20 cellular contexts compared by ENCODE assay signal in genomic region chr11:100624346-100624745, GRCh38.
A peak's percentile ranks its signal among the peaks of the same experiment; 100 is the strongest.
DNase-seq lines count a peak whose midpoint lies in the region; ATAC-seq and TF ChIP-seq lines count a peak whose summit lies in the region.
"Had no signal": no experiment of that assay in that cellular context is flagged by ENCODE, and none has a peak within 500 bp of the region (broad histone marks: within the 10 kb centered on the region; RNA-seq: fewer than 3 reads in every experiment).

No MANE protein-coding gene starts in this region.

- POLR2A ChIA-PET in Caco-2 (lab: Charles Lee): no interaction called here

- no peaks in the 10 kb centered on the region for H3K4me1 ChIP-seq in Caco-2
- H3K4me1 ChIP-seq: SJSA1 had no signal

- no peak overlapping the region for H3K27ac Mint-ChIP-seq in Caco-2 (ENCODE audit: unreplicated experiment)
- H3K27ac Mint-ChIP-seq: B cell had no signal

- DNase-seq in ELR (ENCODE audit: low read depth) (peak; percentile 22), SW480 (ENCODE audit: low spot score) (peak; percentile 31), epithelial cell of esophagus (ENCODE audit: low read depth) (peak; percentile 62), kidney tubule cell (ENCODE audit: low spot score) (peak; percentile 62), cerebellum (ENCODE audit: low spot score) (no peak), iPS-NIHi7 (ENCODE audit: extremely low spot score) (no peak), Caco-2 (no peak)
- DNase-seq: GOT3, KG1, NCI-H1417, NCI-H187, NCI-H345, NCI-H526, PC-9 had no signal

- peaks cover 14% of the 10 kb centered on the region for H3K9me3 ChIP-seq in Caco-2
- H3K9me3 ChIP-seq: SJSA1 had no signal

- H3K36me3 Mint-ChIP-seq in Caco-2 (ENCODE audit: insufficient read depth, unreplicated experiment): no peaks in the 10 kb centered on the region

- H3K9me3 Mint-ChIP-seq in Caco-2 (ENCODE audit: unreplicated experiment): peaks cover 25% of the 10 kb centered on the region

- no peaks in the 10 kb centered on the region for H3K4me1 Mint-ChIP-seq in Caco-2 (ENCODE audit: low read depth, unreplicated experiment)
- H3K4me1 Mint-ChIP-seq: B cell had no signal

- BruUV-seq in Caco-2 (replicated peaks; lab: Mats Ljungman, UMichigan): no TSS peak

- no peak for ATAC-seq in HG03039 (IDR thresholded peaks at IDR 0.05; ENCODE audit: unreplicated experiment)
- ATAC-seq: GM12878, HCT116, HepG2 had no signal

- H3K36me3 ChIP-seq in Caco-2 (ENCODE audit: control insufficient read depth, insufficient read depth, low read length): no peaks in the 10 kb centered on the region
- H3K36me3 ChIP-seq: SJSA1 had no signal

- intact Hi-C loops in Caco-2 (cut with micrococcal nuclease; ENCODE audit: unreplicated experiment): no loop called here

- TF ChIP-seq CTCF in epithelial cell of esophagus (IDR thresholded peaks at IDR 0.05; ENCODE audit: insufficient read depth, low read depth, low read length, missing control alignments): no peak
- TF ChIP-seq CTCF in Caco-2 (IDR thresholded peaks at IDR 0.05; ENCODE audit: insufficient read depth in 1 of 2, low read depth in 1 of 2, low read length in 1 of 2, severe bottlenecking in 1 of 2, unreplicated experiment in 1 of 2): no peak

- CTCF ChIA-PET in Caco-2 (lab: Charles Lee): no interaction called here

- H3K4me3 ChIP-seq in epithelial cell of esophagus (ENCODE audit: low read length) (no peak overlapping the region), Caco-2 (ENCODE audit: low read depth, low read length) (no peak overlapping the region)
- H3K4me3 ChIP-seq: GM12878, PC-9, SJSA1 had no signal

- no peak overlapping the region for H3K4me3 Mint-ChIP-seq in Caco-2 (ENCODE audit: unreplicated experiment)
- H3K4me3 Mint-ChIP-seq: B cell had no signal

- H3K27me3 ChIP-seq in Caco-2 (replicated peaks; ENCODE audit: control insufficient read depth, insufficient read depth, low read length): no peaks in the 10 kb centered on the region
- H3K27me3 ChIP-seq: SJSA1 had no signal

- H3K27me3 Mint-ChIP-seq in Caco-2 (ENCODE audit: insufficient read depth, unreplicated experiment): peaks cover 2% of the 10 kb centered on the region

Comparison
In these comparisons a context has a peak if more than half of its experiments do, and no peak if none do; other contexts are left out.
1. DNase-seq: peak in ELR (single experiment), SW480 (single experiment), epithelial cell of esophagus (single experiment) and kidney tubule cell (single experiment); none in cerebellum (single experiment), iPS-NIHi7 (single experiment) and Caco-2 (0 of 2).